9 cellular contexts compared by ENCODE assay signal in the genomic region with DNA sequence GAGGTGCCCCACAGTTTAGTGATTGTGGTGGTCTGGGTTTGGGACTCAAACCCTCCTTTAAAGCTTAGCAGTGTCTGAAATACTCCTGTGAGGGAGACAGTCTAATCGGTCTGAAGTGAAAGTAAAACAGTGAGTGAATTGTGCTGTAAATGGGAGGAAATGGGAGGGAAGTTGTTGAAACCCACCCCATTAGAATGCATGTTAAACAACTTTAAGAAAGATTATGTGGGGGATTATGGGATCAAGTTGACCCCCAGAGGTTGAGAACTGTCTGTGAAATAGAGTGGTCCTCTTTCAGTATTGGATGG.
DNase-seq lines count a peak whose midpoint lies in the region; ATAC-seq, FAIRE-seq and TF ChIP-seq lines count a peak whose summit lies in the region.
"Had no signal": no experiment of that assay in that cellular context is flagged by ENCODE, and none has a peak within 500 bp of the region (broad histone marks: within the 10 kb centered on the region; RNA-seq: fewer than 3 reads in every experiment).

No MANE protein-coding gene starts in this region.

- peak overlapping the region; percentile 78 for H3K4me3 Mint-ChIP-seq in activated CD4-positive, alpha-beta memory T cell treated with anti-CD3 and anti-CD28 coated beads for 36 hours
- H3K4me3 Mint-ChIP-seq in nephron progenitor cell, result no peak overlapping the region

- H3K27me3 Mint-ChIP-seq in activated CD4-positive, alpha-beta memory T cell treated with anti-CD3 and anti-CD28 coated beads for 36 hours, result no peaks in the 10 kb centered on the region
- no peaks in the 10 kb centered on the region for H3K27me3 Mint-ChIP-seq in nephron progenitor cell (ENCODE audit: low read depth, poor library complexity)

- peaks cover 45% of the 10 kb centered on the region for H3K4me1 Mint-ChIP-seq in activated CD4-positive, alpha-beta memory T cell treated with anti-CD3 and anti-CD28 coated beads for 36 hours (ENCODE audit: low read depth)
- no peaks in the 10 kb centered on the region for H3K4me1 Mint-ChIP-seq in nephron progenitor cell

- H3K36me3 Mint-ChIP-seq in activated CD4-positive, alpha-beta memory T cell treated with anti-CD3 and anti-CD28 coated beads for 36 hours, result peaks cover 2% of the 10 kb centered on the region
- no peaks in the 10 kb centered on the region for H3K36me3 Mint-ChIP-seq in nephron progenitor cell (ENCODE audit: low read depth)

- POLR2A ChIA-PET in activated CD4-positive, alpha-beta memory T cell treated with anti-CD3 and anti-CD28 coated beads for 36 hours (lab: Charles Lee), result no interaction called here

- CTCF ChIA-PET in activated CD4-positive, alpha-beta memory T cell treated with anti-CD3 and anti-CD28 coated beads for 36 hours (lab: Charles Lee), result no interaction called here

- no peak for TF ChIP-seq CTCF in kidney (IDR thresholded peaks at IDR 0.05; ENCODE audit: borderline replicate concordance, extremely low read depth, insufficient read depth)
- TF ChIP-seq CTCF in nephron progenitor cell (IDR thresholded peaks at IDR 0.05), result no peak

- H3K4me3 ChIP-seq in ACC112 (ENCODE audit: low read depth, low read length) (peak overlapping the region; percentile 91), kidney (ENCODE audit: low read length in 2 of 2) (peak overlapping the region; percentile 87 to 90)

- intact Hi-C loops in activated CD4-positive, alpha-beta memory T cell treated with anti-CD3 and anti-CD28 coated beads for 36 hours (cut with micrococcal nuclease), result loop anchor here (5.0 kb wide), 2 partner anchors 51 to 146 kb away; no protein-coding TSS in a partner anchor
- intact Hi-C loops in kidney (cut with DNase I), result no loop called here

- H3K9ac ChIP-seq in kidney (ENCODE audit: low read length in 2 of 2), result peak overlapping the region; percentile 97 to 98

- FAIRE-seq in kidney (lab: Jason Lieb, UNC), result no peak

- no peaks in the 10 kb centered on the region for H3K9me3 ChIP-seq in kidney (ENCODE audit: control insufficient read depth in 1 of 2, low read length in 2 of 2)

- H3K27ac ChIP-seq in ACC112 (ENCODE audit: low read depth, low read length) (peak overlapping the region; percentile 53), kidney (ENCODE audit: low read depth in 2 of 2, low read length in 2 of 2) (peak overlapping the region; percentile 94)

- H2AFZ ChIP-seq in ACC112 (ENCODE audit: low read length, unreplicated experiment), result peak overlapping the region; percentile 100

- DNase-seq in activated CD4-positive, alpha-beta memory T cell treated with anti-CD3 and anti-CD28 coated beads for 36 hours, result no peak
- DNase-seq in kidney (no peak), NCI-H1930 (lab: John Stamatoyannopoulos, UW) (no peak), nephron progenitor cell (no peak)
- DNase-seq: NCI-H2081 had no signal

- no peaks in the 10 kb centered on the region for H3K27me3 ChIP-seq in ACC112 (ENCODE audit: insufficient read depth, low read length)

- no peaks in the 10 kb centered on the region for H3K79me2 ChIP-seq in ACC112 (ENCODE audit: control insufficient read depth, insufficient read depth, low read length, unreplicated experiment)

- H3K36me3 ChIP-seq in ACC112 (ENCODE audit: insufficient read depth, low read length) (no peaks in the 10 kb centered on the region), kidney (ENCODE audit: control insufficient read depth in 1 of 2, insufficient read depth in 2 of 2, low read length in 2 of 2) (peaks cover 0 to 2% of the 10 kb centered on the region in 2 donors)

- H3K4me1 ChIP-seq in ACC112 (ENCODE audit: control insufficient read depth, insufficient read depth, low read length, unreplicated experiment), result peaks cover 20% of the 10 kb centered on the region
- H3K4me1 ChIP-seq in kidney (ENCODE audit: control insufficient read depth in 1 of 2, insufficient read depth in 1 of 2, low read depth in 1 of 2, low read length in 2 of 2), result peaks cover 10 to 18% of the 10 kb centered on the region in 2 donors

- ATAC-seq in GM21619 (IDR thresholded peaks at IDR 0.05; ENCODE audit: unreplicated experiment), result peak; percentile 27
- ATAC-seq in HG02885 (IDR thresholded peaks at IDR 0.05; ENCODE audit: poor library complexity, unreplicated experiment), result no peak
- ATAC-seq in HG03280 (IDR thresholded peaks at IDR 0.05; ENCODE audit: unreplicated experiment), result no peak

- H3K9me3 Mint-ChIP-seq in activated CD4-positive, alpha-beta memory T cell treated with anti-CD3 and anti-CD28 coated beads for 36 hours, result no peaks in the 10 kb centered on the region
- H3K9me3 Mint-ChIP-seq in nephron progenitor cell, result no peaks in the 10 kb centered on the region

- peak overlapping the region; percentile 88 for H3K27ac Mint-ChIP-seq in activated CD4-positive, alpha-beta memory T cell treated with anti-CD3 and anti-CD28 coated beads for 36 hours
- H3K27ac Mint-ChIP-seq in nephron progenitor cell, result no peak overlapping the region
